29 cellular contexts compared by ENCODE assay signal in genomic region chr14:87797001-87797400, GRCh38.
"Had no signal": no experiment of that assay in that cellular context is flagged by ENCODE, and none has a peak within 500 bp of the region (broad histone marks: within the 10 kb centered on the region; RNA-seq: fewer than 3 reads in every experiment).

No MANE protein-coding gene starts in this region.

- DNase-seq: activated CD4-positive, alpha-beta memory T cell treated with anti-CD3 and anti-CD28 coated beads for 36 hours; activated CD4-positive, alpha-beta T cell treated with anti-CD3 and anti-CD28 coated beads, Interleukin-2, amount 10 ng/mL, durations not matched to agents 24 days and 14 days; activated CD4-positive, CD25-positive, alpha-beta regulatory T cell treated with anti-CD3 and anti-CD28 coated beads, Interleukin-2, amount 50 U/mL, for 72 hours; activated CD8-positive, alpha-beta memory T cell treated with anti-CD3 and anti-CD28 coated beads, Interleukin-2, amount 50 U/mL, for 4 hours; activated effector memory CD4-positive, alpha-beta T cell treated with anti-CD3 and anti-CD28 coated beads, Interleukin-2, amount 50 U/mL, for 16 hours; activated naive CD4-positive, alpha-beta T cell treated with anti-CD3 and anti-CD28 coated beads for 36 hours; activated naive CD8-positive, alpha-beta T cell treated with anti-CD3 and anti-CD28 coated beads for 36 hours; activated T-cell treated with anti-CD3 and anti-CD28 coated beads, Interleukin-2, amount 50 U/mL, for 1 hour; adrenal gland; cerebellar nuclear complex; colonic mucosa; effector CD8-positive, alpha-beta T cell; gastrocnemius medialis; glutamatergic neuron; immature natural killer cell; kidney; left colon; midbrain; naive thymus-derived CD4-positive, alpha-beta T cell; occipital lobe; right cardiac atrium; stimulated activated CD4-positive, alpha-beta T cell treated with anti-CD3 and anti-CD28 coated beads, Interleukin-15, amount 100 ng/mL, for 24 hours; stimulated activated naive CD4-positive, alpha-beta T cell; T-helper 9 cell; transverse colon; WERI-Rb-1 had no signal

- FAIRE-seq: kidney had no signal

- H3K36me3 ChIP-seq: adrenal gland, ascending aorta, cardiac muscle cell, colonic mucosa, gastrocnemius medialis, transverse colon, WERI-Rb-1 had no signal

- H3K27me3 ChIP-seq: adrenal gland, ascending aorta, cardiac muscle cell, colonic mucosa, gastrocnemius medialis, transverse colon had no signal

- H3K4me3 ChIP-seq: adrenal gland, ascending aorta, cardiac muscle cell, colonic mucosa, gastrocnemius medialis, hepatocyte, transverse colon had no signal

- ATAC-seq: gastrocnemius medialis; left colon; naive thymus-derived CD4-positive, alpha-beta T cell; right cardiac atrium had no signal

- H3K9me3 ChIP-seq: adrenal gland, ascending aorta, colonic mucosa, gastrocnemius medialis, transverse colon had no signal

- H3K4me1 ChIP-seq: adrenal gland, ascending aorta, colonic mucosa, gastrocnemius medialis, transverse colon had no signal
